In genomic region chr3:126264381-126264780, GRCh38 we compare ENCODE assay signal across 20 cellular contexts.
"Had no signal": no experiment of that assay in that cellular context is flagged by ENCODE, and none has a peak within 500 bp of the region (broad histone marks: within the 10 kb centered on the region; RNA-seq: fewer than 3 reads in every experiment).

No MANE protein-coding gene starts in this region.

- DNase-seq: activated CD4-positive, alpha-beta T cell treated with anti-CD3 and anti-CD28 coated beads for 4 hours; activated CD4-positive, alpha-beta T cell treated with anti-CD3 and anti-CD28 coated beads, Interleukin-2, amount 50 U/mL, for 48 hours; activated CD4-positive, CD25-positive, alpha-beta regulatory T cell; activated naive CD4-positive, alpha-beta T cell treated with Interleukin-2 at 50 U/mL for 16 hours; activated naive CD8-positive, alpha-beta T cell treated with anti-CD3 and anti-CD28 coated beads for 36 hours; activated T-cell treated with anti-CD3 and anti-CD28 coated beads, Interleukin-2, amount 50 U/mL, for 48 hours; effector memory CD4-positive, alpha-beta T cell; kidney; lower lobe of right lung; natural killer cell; retina; spleen; stimulated activated CD4-positive, alpha-beta T cell treated with anti-CD3 and anti-CD28 coated beads, Interleukin-4, amount 100 ng/mL, for 24 hours; stimulated activated naive CD4-positive, alpha-beta T cell treated with Interleukin-2 at 50 U/mL for 16 hours; T1000 had no signal

- H3K36me3 Mint-ChIP-seq: activated naive CD8-positive, alpha-beta T cell treated with anti-CD3 and anti-CD28 coated beads for 36 hours; natural killer cell had no signal

- H3K27ac Mint-ChIP-seq: activated naive CD8-positive, alpha-beta T cell treated with anti-CD3 and anti-CD28 coated beads for 36 hours; natural killer cell; T-helper 1 cell treated with Interleukin-12 subunit alpha and Interleukin-12 subunit beta and Interleukin-4 antibody, amounts not matched to agents 30 μg/mL and 1 μg/mL, for 36 hours had no signal

- ATAC-seq: lower lobe of right lung, natural killer cell had no signal

- H3K4me3 Mint-ChIP-seq: activated naive CD8-positive, alpha-beta T cell treated with anti-CD3 and anti-CD28 coated beads for 36 hours; central memory CD8-positive, alpha-beta T cell; natural killer cell; T-helper 1 cell treated with Interleukin-12 subunit alpha and Interleukin-12 subunit beta and Interleukin-4 antibody, amounts not matched to agents 30 μg/mL and 1 μg/mL, for 36 hours had no signal

- H3K27ac ChIP-seq: lower lobe of right lung, spleen had no signal

- H3K36me3 ChIP-seq: lower lobe of right lung, spleen, thoracic aorta had no signal

- H3K4me3 ChIP-seq: lower lobe of right lung, spleen, thoracic aorta had no signal

- H3K9me3 ChIP-seq: lower lobe of right lung, spleen, thoracic aorta had no signal

- H3K9me3 Mint-ChIP-seq: activated naive CD8-positive, alpha-beta T cell treated with anti-CD3 and anti-CD28 coated beads for 36 hours; central memory CD8-positive, alpha-beta T cell; natural killer cell; T-helper 1 cell treated with Interleukin-12 subunit alpha and Interleukin-12 subunit beta and Interleukin-4 antibody, amounts not matched to agents 30 μg/mL and 1 μg/mL, for 36 hours had no signal

- FAIRE-seq: astrocyte, colon, kidney had no signal
